ENCODE assay signal across 12 cellular contexts in the genomic region with DNA sequence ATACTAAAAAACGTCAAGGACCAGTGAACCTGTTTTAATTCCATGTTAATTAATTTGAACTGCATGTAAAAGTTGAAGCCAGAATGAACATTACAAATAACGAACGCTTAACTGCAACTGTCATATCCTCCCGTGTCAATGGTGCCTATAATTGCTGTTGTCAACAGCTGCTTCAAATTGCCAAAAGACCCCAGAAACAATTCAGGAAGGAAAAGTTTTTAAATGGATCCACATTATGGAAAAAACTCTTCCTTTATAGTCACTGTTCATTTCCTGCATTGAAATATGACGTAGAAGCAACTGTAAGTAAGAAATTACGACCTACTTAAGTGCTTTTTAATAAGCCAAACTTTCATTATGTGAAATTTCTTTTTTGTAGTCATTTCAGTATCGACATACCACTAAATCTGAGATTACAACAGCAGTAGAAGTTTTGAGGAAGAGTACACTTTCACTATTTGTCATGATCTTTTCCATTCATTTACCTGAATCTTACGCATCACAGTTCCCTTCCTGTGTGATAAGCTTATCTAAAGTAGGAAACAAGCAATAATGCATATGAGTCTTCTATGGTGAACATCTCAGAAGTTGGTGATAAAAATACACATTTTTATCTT. TPM values are rescaled to one million over a fixed set of nuclear protein-coding genes. Genes with fewer than 3 reads are reported as not detected.
DNase-seq lines count a peak whose midpoint lies in the region; ATAC-seq and TF ChIP-seq lines count a peak whose summit lies in the region.
"Had no signal": no experiment of that assay in that cellular context is flagged by ENCODE, and none has a peak within 500 bp of the region (broad histone marks: within the 10 kb centered on the region; RNA-seq: fewer than 3 reads in every experiment).

No MANE protein-coding gene starts in this region.

- H3K9me3 Mint-ChIP-seq in activated CD4-positive, alpha-beta T cell treated with anti-CD3 and anti-CD28 coated beads for 36 hours (ENCODE audit: low read depth): no peaks in the 10 kb centered on the region

- no peak overlapping the region for H3K27ac Mint-ChIP-seq in activated CD4-positive, alpha-beta T cell treated with anti-CD3 and anti-CD28 coated beads for 36 hours

- POLR2A ChIA-PET in activated CD4-positive, alpha-beta T cell treated with anti-CD3 and anti-CD28 coated beads for 36 hours (lab: Charles Lee): interaction anchor here (0.7 kb wide), 1 partner anchor 79 kb away, joined by 3 read pairs; no protein-coding TSS in a partner anchor

- peak; percentile 95 for ATAC-seq in activated CD4-positive, alpha-beta T cell treated with anti-CD3 and anti-CD28 coated beads for 36 hours
- ATAC-seq in GM21786 (IDR thresholded peaks at IDR 0.05; ENCODE audit: unreplicated experiment) (peak; percentile 76), HG03442 (IDR thresholded peaks at IDR 0.05; ENCODE audit: unreplicated experiment) (peak; percentile 88), gastrocnemius medialis (no peak)

- no peak overlapping the region for H3K4me3 Mint-ChIP-seq in activated CD4-positive, alpha-beta T cell treated with anti-CD3 and anti-CD28 coated beads for 36 hours

- H3K36me3 ChIP-seq in gastrocnemius medialis: no peaks in the 10 kb centered on the region
- H3K36me3 ChIP-seq in ascending aorta: no peaks in the 10 kb centered on the region

- TF ChIP-seq POLR2A in gastrocnemius medialis (IDR thresholded peaks at IDR 0.05): no peak

- CTCF ChIA-PET in activated CD4-positive, alpha-beta T cell treated with anti-CD3 and anti-CD28 coated beads for 36 hours (lab: Charles Lee): interaction anchor here (1.0 to 1.6 kb wide), 2 partner anchors 16 to 116 kb away, joined by 3 to 4 read pairs; no protein-coding TSS in a partner anchor

- peaks cover 17% of the 10 kb centered on the region for H3K27me3 Mint-ChIP-seq in activated CD4-positive, alpha-beta T cell treated with anti-CD3 and anti-CD28 coated beads for 36 hours

- no peak for DNase-seq in activated CD4-positive, alpha-beta T cell treated with anti-CD3 and anti-CD28 coated beads for 36 hours
- no peak for DNase-seq in activated CD4-positive, alpha-beta T cell treated with anti-CD3 and anti-CD28 coated beads, Interleukin-2, amount 50 U/mL, for 1 hour
- DNase-seq in gastrocnemius medialis (no peak), cerebellar cortex (ENCODE audit: low spot score) (no peak), ascending aorta (ENCODE audit: low spot score in 2 of 2) (no peak), NCI-H2171 (lab: John Stamatoyannopoulos, UW) (no peak)
- DNase-seq: NCI-H2227 treated with DMSO at 0.1 percent for 48 hours, SW 1271 had no signal

- intact Hi-C loops in activated CD4-positive, alpha-beta T cell treated with anti-CD3 and anti-CD28 coated beads for 36 hours (cut with DNase I, micrococcal nuclease): loop anchor here (1.0 to 5.0 kb wide), 4 partner anchors 12 to 1723 kb away; no protein-coding TSS in a partner anchor
- intact Hi-C loops in gastrocnemius medialis (cut with DNase I; ENCODE audit: low total_unique reads) (no loop called here), ascending aorta (cut with DNase I) (no loop called here)

- H3K36me3 Mint-ChIP-seq in activated CD4-positive, alpha-beta T cell treated with anti-CD3 and anti-CD28 coated beads for 36 hours (ENCODE audit: low read depth): no peaks in the 10 kb centered on the region

- H3K4me3 ChIP-seq in gastrocnemius medialis: no peak overlapping the region
- no peak overlapping the region for H3K4me3 ChIP-seq in ascending aorta

- TF ChIP-seq CTCF in gastrocnemius medialis (IDR thresholded peaks at IDR 0.05 in 4 of 5, conservative IDR thresholded peaks at IDR 0.05 in 1 of 5) (no peak), ascending aorta (IDR thresholded peaks at IDR 0.05) (no peak)

- H3K4me1 ChIP-seq in gastrocnemius medialis (peaks cover 29 to 69% of the 10 kb centered on the region in 2 donors), ascending aorta (peaks cover 0 to 19% of the 10 kb centered on the region in 2 donors)
- H3K4me1 ChIP-seq: parathyroid adenoma had no signal

- H3K27ac ChIP-seq in gastrocnemius medialis (peak overlapping the region; percentile 50 to 90 (median 86)), ascending aorta (no peak overlapping the region)
- H3K27ac ChIP-seq: 22Rv1, parathyroid adenoma had no signal

- H3K27me3 ChIP-seq in gastrocnemius medialis: no peaks in the 10 kb centered on the region
- no peaks in the 10 kb centered on the region for H3K27me3 ChIP-seq in ascending aorta

- H3K9me3 ChIP-seq in gastrocnemius medialis: no peaks in the 10 kb centered on the region
- H3K9me3 ChIP-seq in ascending aorta: no peaks in the 10 kb centered on the region

- H3K4me1 Mint-ChIP-seq in activated CD4-positive, alpha-beta T cell treated with anti-CD3 and anti-CD28 coated beads for 36 hours: peaks cover 11% of the 10 kb centered on the region

- in situ Hi-C loops in gastrocnemius medialis (cut with MboI; ENCODE audit: low sequenced_read_pairs in 4 of 4): no loop called here

RNA-seq across cellular contexts. Expression of a gene that starts 37.8 kb away (rescaled TPM):
- under 1 TPM; 0.07 to 0.12 TPM for total RNA-seq in activated CD4-positive, alpha-beta T cell treated with anti-CD3 and anti-CD28 coated beads for 36 hours
- total RNA-seq in gastrocnemius medialis (100 to 1,000 TPM in 3 of 4 donors, 10 to 100 TPM in 1; 63.8 to 192 (median 128) TPM), ascending aorta (138 TPM)

Comparison
In these comparisons a context has a peak if more than half of its experiments do, and no peak if none do; other contexts are left out.
1. ATAC-seq: peak in activated CD4-positive, alpha-beta T cell treated with anti-CD3 and anti-CD28 coated beads for 36 hours (single experiment), GM21786 (single experiment) and HG03442 (single experiment); none in gastrocnemius medialis (0 of 2).
2. H3K27ac ChIP-seq: peak in gastrocnemius medialis (4 of 4); none in ascending aorta (0 of 2).
3. RNA of a gene that starts 37.8 kb away (total RNA-seq): 63.8 to 192 TPM in gastrocnemius medialis and 138 TPM in ascending aorta (single experiment); 0.07 to 0.12 TPM in activated CD4-positive, alpha-beta T cell treated with anti-CD3 and anti-CD28 coated beads for 36 hours; every median in the first group is over 10 times any median in the second.
4. intact Hi-C loops: an anchor here in activated CD4-positive, alpha-beta T cell treated with anti-CD3 and anti-CD28 coated beads for 36 hours (1.0 to 5.0 kb wide); none called in gastrocnemius medialis and ascending aorta.